ENCODE assay signal across 19 cellular contexts in genomic region chr16:30722916-30723315, GRCh38.
"Had no signal": no experiment of that assay in that cellular context is flagged by ENCODE, and none has a peak within 500 bp of the region (broad histone marks: within the 10 kb centered on the region; RNA-seq: fewer than 3 reads in every experiment).

No MANE protein-coding gene starts in this region.

- H3K27ac ChIP-seq: epithelial cell of prostate, foreskin keratinocyte, neural progenitor cell, pancreas, SK-N-MC had no signal

- H3K9ac ChIP-seq: neural progenitor cell had no signal

- H3K27ac Mint-ChIP-seq: activated CD4-positive, alpha-beta T cell treated with anti-CD3 and anti-CD28 coated beads, Interleukin-2, amount 10 ng/mL, durations not matched to agents 24 days and 14 days; endodermal cell; neural progenitor cell; T-helper 2 cell treated with Interferon-gamma antibody and Interleukin-4, amounts not matched to agents 5 μg/mL and 100 μg/mL, for 36 hours had no signal

- H3K4me1 Mint-ChIP-seq: endodermal cell, neural progenitor cell had no signal

- H3K9me3 Mint-ChIP-seq: activated CD4-positive, alpha-beta T cell treated with anti-CD3 and anti-CD28 coated beads, Interleukin-2, amount 10 ng/mL, durations not matched to agents 24 days and 14 days; endodermal cell; neural progenitor cell; stimulated activated naive CD8-positive, alpha-beta T cell treated with anti-CD3 and anti-CD28 coated beads, Interleukin-15, Interleukin-2, amounts not matched to agents 100 ng/mL and 50 ng/mL, for 24 hours; T-helper 2 cell treated with Interferon-gamma antibody and Interleukin-4, amounts not matched to agents 5 μg/mL and 100 μg/mL, for 36 hours had no signal

- H3K4me3 ChIP-seq: neural progenitor cell, pancreas, SK-N-MC, spleen had no signal

- ATAC-seq: foreskin keratinocyte had no signal

- H3K4me1 ChIP-seq: foreskin keratinocyte, neural progenitor cell had no signal

- H3K27me3 ChIP-seq: foreskin keratinocyte, neural progenitor cell, pancreas, spleen had no signal

- H3K4me2 ChIP-seq: neural progenitor cell had no signal

- H2AFZ ChIP-seq: neural progenitor cell had no signal

- FAIRE-seq: colon, pancreas had no signal

- H3K27me3 Mint-ChIP-seq: activated CD4-positive, alpha-beta T cell treated with anti-CD3 and anti-CD28 coated beads, Interleukin-2, amount 10 ng/mL, durations not matched to agents 24 days and 14 days; stimulated activated naive CD8-positive, alpha-beta T cell treated with anti-CD3 and anti-CD28 coated beads, Interleukin-15, Interleukin-2, amounts not matched to agents 100 ng/mL and 50 ng/mL, for 24 hours had no signal

- H3K9me3 ChIP-seq: pancreas, spleen had no signal

- DNase-seq: activated CD4-positive, alpha-beta T cell treated with anti-CD3 and anti-CD28 coated beads, Interleukin-2, amount 10 ng/mL, durations not matched to agents 24 days and 14 days; activated CD8-positive, alpha-beta memory T cell treated with anti-CD3 and anti-CD28 coated beads, Interleukin-2, amount 50 U/mL, for 4 hours; activated effector memory CD4-positive, alpha-beta T cell treated with anti-CD3 and anti-CD28 coated beads, Interleukin-2, amount 50 U/mL, for 16 hours; activated naive CD4-positive, alpha-beta T cell treated with anti-CD3 and anti-CD28 coated beads, Interleukin-2, amount 50 U/mL, for 16 hours; activated T-cell treated with anti-CD3 and anti-CD28 coated beads, Interleukin-2, amount 50 U/mL, for 48 hours; endodermal cell; foreskin keratinocyte; glutamatergic neuron; hippocampal formation; islet precursor cell; trophoblast cell had no signal

- H3K4me3 Mint-ChIP-seq: activated CD4-positive, alpha-beta T cell treated with anti-CD3 and anti-CD28 coated beads, Interleukin-2, amount 10 ng/mL, durations not matched to agents 24 days and 14 days; endodermal cell; neural progenitor cell; stimulated activated naive CD8-positive, alpha-beta T cell treated with anti-CD3 and anti-CD28 coated beads, Interleukin-15, Interleukin-2, amounts not matched to agents 100 ng/mL and 50 ng/mL, for 24 hours; T-helper 2 cell treated with Interferon-gamma antibody and Interleukin-4, amounts not matched to agents 5 μg/mL and 100 μg/mL, for 36 hours had no signal
